ENCODE assay signal across 1 cellular context in the genomic region with DNA sequence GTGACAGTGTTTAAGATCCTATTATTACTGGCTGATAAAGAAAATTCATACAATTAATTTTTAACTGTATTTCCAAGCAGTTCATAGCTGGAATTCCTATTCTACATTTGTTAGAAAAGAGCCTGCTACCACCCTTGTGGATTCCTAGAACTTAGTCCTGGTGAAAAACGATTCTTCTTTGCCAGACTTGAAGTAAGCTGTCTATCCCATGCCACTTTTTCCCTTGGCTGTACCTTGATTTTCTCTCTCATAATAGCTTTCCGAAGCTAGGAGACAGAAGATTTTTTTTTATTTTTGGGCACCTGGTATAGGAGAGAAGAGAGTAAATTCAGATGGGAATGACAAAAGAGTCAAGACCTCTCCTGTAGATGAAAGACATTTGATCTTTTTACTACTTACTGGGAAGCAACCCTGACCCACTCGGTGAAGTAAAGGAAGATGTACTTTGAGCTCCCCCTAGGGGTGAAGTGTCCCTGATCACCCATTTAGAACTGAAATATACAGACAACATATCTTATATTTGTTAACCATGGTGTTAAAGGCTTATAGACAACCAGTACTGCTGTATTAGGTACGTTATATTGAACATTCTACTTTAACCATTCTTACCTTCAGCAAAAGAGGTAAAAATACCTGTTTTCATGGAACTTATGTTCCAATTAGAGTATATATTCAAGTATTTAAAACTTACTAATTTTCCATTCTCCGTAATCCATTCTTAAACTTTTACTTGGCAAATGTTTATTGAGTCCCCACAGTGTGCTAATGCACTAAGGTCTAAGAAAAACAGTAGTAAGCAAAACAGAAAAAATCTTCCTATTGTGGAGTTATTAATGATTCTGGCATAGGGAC.
TF ChIP-seq lines count a peak whose summit lies in the region.

No MANE protein-coding gene starts in this region.

TF ChIP-seq in H1, 55 proteins besides CTCF, POLR2A, EP300 and RAD21 (continued from another document):
- no peak for TF ChIP-seq ZNF274 (IDR thresholded peaks at IDR 0.05; ENCODE audit: borderline replicate concordance, extremely low read depth, low read length)
- no peak for TF ChIP-seq YY1 (IDR thresholded peaks at IDR 0.05; ENCODE audit: low read depth, low read length)
- TF ChIP-seq CBX5 (IDR thresholded peaks at IDR 0.05; ENCODE audit: low read depth, low read length), result no peak
- TF ChIP-seq KDM5A (IDR thresholded peaks at IDR 0.05; ENCODE audit: low read length), result no peak
- no peak for TF ChIP-seq EZH2 (IDR thresholded peaks at IDR 0.05; ENCODE audit: low read depth, low read length, severe bottlenecking)
- TF ChIP-seq PHF8 (conservative IDR thresholded peaks at IDR 0.05; ENCODE audit: low read depth, low read length), result no peak
- no peak for TF ChIP-seq TCF12 (IDR thresholded peaks at IDR 0.05; ENCODE audit: low read depth, low read length)
- TF ChIP-seq HDAC6 (IDR thresholded peaks at IDR 0.05; ENCODE audit: low read depth, low read length), result no peak
- no peak for TF ChIP-seq BACH1 (IDR thresholded peaks at IDR 0.05; ENCODE audit: low read length)
- TF ChIP-seq MAFK (IDR thresholded peaks at IDR 0.05; ENCODE audit: low read depth, low read length), result no peak
TF ChIP-seq in H1: peak in this region for 0.
